Comparison of ENCODE assay signal across 11 cellular contexts in the genomic region with DNA sequence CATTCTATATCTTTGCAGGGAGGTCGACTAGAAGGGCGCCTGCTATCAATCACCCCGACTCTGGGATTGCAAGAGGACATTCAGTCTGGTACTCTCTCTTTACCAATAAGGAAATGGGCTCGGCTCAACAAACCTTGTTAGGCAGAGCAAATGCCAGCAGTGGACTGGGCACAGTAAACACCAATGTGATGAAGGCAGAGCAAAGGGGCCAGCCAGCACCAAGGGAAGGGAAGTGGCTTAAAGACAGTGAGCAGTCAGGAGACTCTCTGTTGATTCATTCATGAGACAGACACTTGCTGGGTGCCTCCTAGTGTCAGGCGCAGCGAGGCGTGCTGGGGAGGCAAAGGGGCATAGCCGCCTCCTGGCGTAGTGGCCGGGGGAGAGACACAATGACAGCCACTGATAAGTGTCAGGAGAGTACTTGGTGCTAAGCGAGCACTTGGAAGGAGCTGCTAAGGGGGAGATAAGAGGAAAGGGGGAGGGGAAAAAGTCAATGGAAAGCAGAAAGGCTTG. TPM values are rescaled to one million over a fixed set of nuclear protein-coding genes. Genes with fewer than 3 reads are reported as not detected.
DNase-seq lines count a peak whose midpoint lies in the region; ATAC-seq, FAIRE-seq and TF ChIP-seq lines count a peak whose summit lies in the region.
"Had no signal": no experiment of that assay in that cellular context is flagged by ENCODE, and none has a peak within 500 bp of the region (broad histone marks: within the 10 kb centered on the region; RNA-seq: fewer than 3 reads in every experiment).

No MANE protein-coding gene starts in this region.

- ATAC-seq in left lung (peak; percentile 69), HG03521 (IDR thresholded peaks at IDR 0.05; ENCODE audit: unreplicated experiment) (no peak)

- H4K5ac ChIP-seq in H1 (ENCODE audit: insufficient read length, low read depth, low read length): no peak overlapping the region

- H4K20me1 ChIP-seq in H1 (replicated peaks in 1 of 2; ENCODE audit: control insufficient read depth in 1 of 2, insufficient read depth in 2 of 2, low read length in 2 of 2): no peaks in the 10 kb centered on the region

- H3K9me3 Mint-ChIP-seq in activated naive CD8-positive, alpha-beta T cell treated with anti-CD3 and anti-CD28 coated beads for 36 hours: no peaks in the 10 kb centered on the region

- H3K4me1 Mint-ChIP-seq in activated naive CD8-positive, alpha-beta T cell treated with anti-CD3 and anti-CD28 coated beads for 36 hours: peaks cover 3% of the 10 kb centered on the region

- H4K91ac ChIP-seq in H1 (replicated peaks; ENCODE audit: insufficient read length, low read length): no peak overlapping the region

- H3K4me2 ChIP-seq in H1 (ENCODE audit: insufficient read depth in 1 of 2, low read depth in 2 of 2, low read length in 2 of 2): no peak overlapping the region

- H3K79me2 ChIP-seq in H1 (ENCODE audit: control insufficient read depth in 1 of 2, insufficient read depth in 2 of 2, low read length in 2 of 2): no peaks in the 10 kb centered on the region
- H3K79me2 ChIP-seq: parathyroid adenoma had no signal

- H3K79me1 ChIP-seq in H1 (ENCODE audit: low read depth, low read length): no peaks in the 10 kb centered on the region

- peak overlapping the region; percentile 49 for H2BK15ac ChIP-seq in H1 (ENCODE audit: low read length)

- H2BK20ac ChIP-seq in H1 (ENCODE audit: low read length): no peak overlapping the region

- H3K36me3 ChIP-seq in H1 (ENCODE audit: control insufficient read depth in 2 of 4, insufficient read depth in 4 of 4, low read length in 3 of 4) (no peaks in the 10 kb centered on the region), left lung (no peaks in the 10 kb centered on the region), stomach (no peaks in the 10 kb centered on the region)

- H3K23me2 ChIP-seq in H1 (ENCODE audit: low read depth, low read length): no peaks in the 10 kb centered on the region

- intact Hi-C loops in left lung (cut with DNase I): no loop called here
- intact Hi-C loops in stomach (cut with DNase I; ENCODE audit: low total_unique reads): no loop called here

- H3K4me1 ChIP-seq in H1 (replicated peaks in 1 of 4; ENCODE audit: control insufficient read depth in 3 of 4, insufficient read depth in 4 of 4, low read length in 3 of 4) (peaks cover 2 to 5% (median 4%) of the 10 kb centered on the region in 4 experiments; a peak in 3 of 7 replicates), left lung (peaks cover 12 to 26% of the 10 kb centered on the region in 2 donors), stomach (peaks cover 27 to 43% (median 33%) of the 10 kb centered on the region in 4 donors)

- no peaks in the 10 kb centered on the region for H3K36me3 Mint-ChIP-seq in activated naive CD8-positive, alpha-beta T cell treated with anti-CD3 and anti-CD28 coated beads for 36 hours
- H3K36me3 Mint-ChIP-seq: type B pancreatic cell had no signal

- no peak overlapping the region for H2AK5ac ChIP-seq in H1 (ENCODE audit: low read depth, low read length)

- H3K56ac ChIP-seq in H1 (replicated peaks; ENCODE audit: insufficient read length, low read depth, low read length): no peak overlapping the region

- no peak overlapping the region for H3K27ac ChIP-seq in H1 (ENCODE audit: low read depth, low read length)
- peak overlapping the region in 1 of 2 donors; percentile 20 for H3K27ac ChIP-seq in left lung
- peak overlapping the region; percentile 68 to 78 (median 73) for H3K27ac ChIP-seq in stomach
- H3K27ac ChIP-seq: parathyroid adenoma had no signal

- H3K27me3 ChIP-seq in H1 (replicated peaks in 1 of 4; ENCODE audit: control insufficient read depth in 3 of 4, extremely low read depth in 1 of 4, insufficient read depth in 3 of 4, low read length in 3 of 4) (no peaks in the 10 kb centered on the region), left lung (no peaks in the 10 kb centered on the region), stomach (no peaks in the 10 kb centered on the region)

- no peak overlapping the region for H2AFZ ChIP-seq in H1 (ENCODE audit: low read length)
- H2AFZ ChIP-seq: parathyroid adenoma had no signal

- H2BK12ac ChIP-seq in H1 (ENCODE audit: low read depth, low read length): no peak overlapping the region

- TF ChIP-seq RAD21 in H1 (IDR thresholded peaks at IDR 0.05 in 1 of 2, conservative IDR thresholded peaks at IDR 0.05 in 1 of 2; ENCODE audit: low read depth in 2 of 2, low read length in 2 of 2): no peak

- 84% methylated on average over 11 of the region's 11 CpGs; no CpG with 5 or more reads in 1 of the 2 experiments for WGBS in H1 (ENCODE audit: extremely low coverage in 1 of 2, insufficient coverage in 1 of 2, insufficient read length in 1 of 2, insufficient replicate concordance in 2 of 2, low coverage in 1 of 2, low lambda C conversion rate in 2 of 2, missing lambda C conversion rate in 1 of 2), 2 experiments
- 31 to 66% (median 43%) methylated on average over 11 of the region's 11 CpGs for WGBS in stomach, 5 donors

- 0 out of 2 replicates have a peak overlapping the region, but pooled peaks have one; percentile 28 for H2BK5ac ChIP-seq in H1 (ENCODE audit: low read depth, low read length)

- H3K14ac ChIP-seq in H1 (ENCODE audit: insufficient read length): no peak overlapping the region

- H3K23ac ChIP-seq in H1 (ENCODE audit: insufficient read length): no peak overlapping the region

- no peak for FAIRE-seq in H1 (lab: Jason Lieb, UNC)
- FAIRE-seq: TTC549 had no signal

- DNase-seq in NCI-H69 (lab: John Stamatoyannopoulos, UW) (peak; percentile 30), H1 (ENCODE audit: low read depth in 1 of 2, low spot score in 2 of 2) (no peak), left lung (peak in 1 of 2 donors; percentile 72), stomach (peak; percentile 47), NCI-H2171 (lab: John Stamatoyannopoulos, UW) (no peak), NCI-H187 (lab: John Stamatoyannopoulos, UW) (no peak)
- DNase-seq in activated naive CD8-positive, alpha-beta T cell treated with anti-CD3 and anti-CD28 coated beads for 36 hours: no peak

- H3K18ac ChIP-seq in H1 (ENCODE audit: extremely low read depth, low read length): no peak overlapping the region; the same call in 1 of the 2 replicates

- TF ChIP-seq EP300 in H1 (IDR thresholded peaks at IDR 0.05; ENCODE audit: borderline replicate concordance in 1 of 2, low read depth in 2 of 2, low read length in 2 of 2): no peak
- no peak for TF ChIP-seq EP300 in stomach (IDR thresholded peaks at IDR 0.05)

- H3K27me3 Mint-ChIP-seq in activated naive CD8-positive, alpha-beta T cell treated with anti-CD3 and anti-CD28 coated beads for 36 hours: no peaks in the 10 kb centered on the region

- TF ChIP-seq CTCF in H1 (IDR thresholded peaks at IDR 0.05; ENCODE audit: control extremely low read depth in 1 of 3, insufficient read depth in 1 of 3, low read depth in 1 of 3, low read length in 3 of 3): no peak
- TF ChIP-seq CTCF in left lung (IDR thresholded peaks at IDR 0.05): no peak
- TF ChIP-seq CTCF in stomach (IDR thresholded peaks at IDR 0.05): no peak

- H3K9me3 ChIP-seq in H1 (ENCODE audit: insufficient read depth in 2 of 2, low read depth in 1 of 2, low read length in 1 of 2): no peaks in the 10 kb centered on the region
- no peaks in the 10 kb centered on the region for H3K9me3 ChIP-seq in left lung
- no peaks in the 10 kb centered on the region for H3K9me3 ChIP-seq in stomach

- H3K4me3 ChIP-seq in H1 (ENCODE audit: extremely low read depth in 1 of 4, insufficient read depth in 2 of 4, low read depth in 3 of 4, low read length in 4 of 4): no peak overlapping the region
- H3K4me3 ChIP-seq in left lung: no peak overlapping the region
- H3K4me3 ChIP-seq in stomach: peak overlapping the region in 3 of 4 donors; percentile 17 to 33 (median 17)

- POLR2A ChIA-PET in H1 (lab: Charles Lee; ENCODE audit: partially characterized antibody): no interaction called here

- CTCF ChIA-PET in H1 (lab: Charles Lee; ENCODE audit: partially characterized antibody): interaction anchor here (1.0 to 1.8 kb wide), 2 partner anchors 18 to 199 kb away, joined by 3 to 5 read pairs; no protein-coding TSS in a partner anchor

- no peak overlapping the region for H2BK120ac ChIP-seq in H1 (replicated peaks; ENCODE audit: low read depth, low read length)

- H4K8ac ChIP-seq in H1 (ENCODE audit: extremely low read depth, insufficient read depth, low read length): no peak overlapping the region

- no peak overlapping the region for H3K4me3 Mint-ChIP-seq in activated naive CD8-positive, alpha-beta T cell treated with anti-CD3 and anti-CD28 coated beads for 36 hours
- H3K4me3 Mint-ChIP-seq: type B pancreatic cell had no signal

- no peak overlapping the region for H3K4ac ChIP-seq in H1 (replicated peaks; ENCODE audit: insufficient read length, low read depth, low read length)

- TF ChIP-seq POLR2A in H1 (IDR thresholded peaks at IDR 0.05; ENCODE audit: control extremely low read depth in 1 of 2, low read depth in 2 of 2, low read length in 2 of 2): no peak
- no peak for TF ChIP-seq POLR2A in stomach (IDR thresholded peaks at IDR 0.05)

- no peak overlapping the region for H3K27ac Mint-ChIP-seq in activated naive CD8-positive, alpha-beta T cell treated with anti-CD3 and anti-CD28 coated beads for 36 hours
- H3K27ac Mint-ChIP-seq: type B pancreatic cell had no signal

- H3K9ac ChIP-seq in H1 (replicated peaks in 1 of 4; ENCODE audit: extremely low read depth in 1 of 4, low read depth in 3 of 4, low read length in 3 of 4): no peak overlapping the region
- H3K9ac ChIP-seq: parathyroid adenoma had no signal

TF ChIP-seq in H1, 55 proteins besides CTCF, POLR2A, EP300 and RAD21:
- no peak for TF ChIP-seq JUN (IDR thresholded peaks at IDR 0.05; ENCODE audit: low read depth, low read length)
- TF ChIP-seq JUND (IDR thresholded peaks at IDR 0.05; ENCODE audit: low read length): no peak
- no peak for TF ChIP-seq RBBP5 (IDR thresholded peaks at IDR 0.05; ENCODE audit: borderline replicate concordance, low read depth, low read length)
- TF ChIP-seq HDAC6 (IDR thresholded peaks at IDR 0.05; ENCODE audit: low read depth, low read length): no peak
TF ChIP-seq in H1: peak in this region for 0.

RNA-seq across cellular contexts. Expression of gene TMCC3, which starts 34.1 kb away (rescaled TPM):
- 3.2 and 4.1 TPM in 2 replicates for total RNA-seq in H1 (2021; fragmentation: NEBNext Ultra II Directional; extraction: Animal tissue kit (Norgen Biotek cat#: 25700))
- polyA plus RNA-seq in H1 (2011; rRNA removed) (1.1 and 1.7 TPM in 2 replicates), stomach (1 to 10 TPM; 2.1 to 4.3 (median 2.1) TPM)
- polyA plus RNA-seq in H1 (2011; cell fraction: cytosol; rRNA removed): 1.7 TPM
- polyA plus RNA-seq in H1 (2011; cell fraction: nucleus; rRNA removed): 0.93 TPM
- 1.6 to 2.4 TPM (median 1.8 TPM) in 4 replicates for polyA plus RNA-seq in H1 (2012, experiment 1 of 2)
- 0.22 TPM for polyA plus RNA-seq in H1 (2012, experiment 2 of 2)
- polyA plus RNA-seq in H1 (2013, experiment 1 of 2): 1.2 TPM
- 1.2 TPM for polyA plus RNA-seq in H1 (2013, experiment 2 of 2)
- polyA minus RNA-seq in H1 (2011; rRNA and poly(A)+ RNA removed): 3.5 and 3.6 TPM in 2 replicates
- 1.9 TPM for polyA minus RNA-seq in H1 (2011; cell fraction: cytosol; rRNA and poly(A)+ RNA removed)
- 2.1 TPM for polyA minus RNA-seq in H1 (2011; cell fraction: nucleus; rRNA and poly(A)+ RNA removed)
- total RNA-seq in left lung (10 to 100 TPM in 1 of 2 donors, 1 to 10 TPM in 1; 3.7 to 11.4 TPM), stomach (10 to 100 TPM in 2 of 5 donors, 1 to 10 TPM in 2, under 1 TPM in 1; 0.58 to 14.3 (median 9.0) TPM)
- total RNA-seq in activated naive CD8-positive, alpha-beta T cell treated with anti-CD3 and anti-CD28 coated beads for 36 hours: under 1 TPM; 0.10 to 0.19 TPM

Comparison
In these comparisons a context has a peak if more than half of its experiments do, and no peak if none do; other contexts are left out.
1. DNase-seq: peak in NCI-H69 (single experiment) and stomach (single experiment); none in H1 (0 of 2), NCI-H2171 (single experiment), activated naive CD8-positive, alpha-beta T cell treated with anti-CD3 and anti-CD28 coated beads for 36 hours (single experiment) and NCI-H187 (0 of 2).
2. H3K4me3 ChIP-seq: peak in stomach (3 of 4); none in H1 (0 of 4) and left lung (0 of 2).